ENCODE assay signal across 17 cellular contexts in the genomic region with DNA sequence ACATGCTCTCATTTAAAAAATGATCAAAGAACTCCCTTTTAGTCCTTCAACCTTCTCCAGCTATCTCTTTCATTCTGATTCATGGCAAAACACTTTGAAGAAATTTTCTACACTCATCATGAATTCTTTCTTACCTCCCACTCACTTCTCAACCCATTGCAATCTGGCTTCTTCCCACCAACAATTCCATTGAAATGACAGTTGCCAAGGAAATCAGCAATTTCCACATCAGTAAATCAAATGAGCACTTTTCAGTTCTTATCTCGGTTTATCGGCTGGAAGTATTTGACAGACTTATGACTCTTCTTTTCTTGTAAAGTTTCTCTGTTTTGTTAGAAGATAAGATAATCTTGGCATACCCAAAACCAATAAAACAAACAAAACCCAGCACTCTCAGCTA.
DNase-seq lines count a peak whose midpoint lies in the region; ATAC-seq and TF ChIP-seq lines count a peak whose summit lies in the region.
"Had no signal": no experiment of that assay in that cellular context is flagged by ENCODE, and none has a peak within 500 bp of the region (broad histone marks: within the 10 kb centered on the region; RNA-seq: fewer than 3 reads in every experiment).

No MANE protein-coding gene starts in this region.

- no peak for ATAC-seq in effector memory CD8-positive, alpha-beta T cell (replicated peaks)
- ATAC-seq: left colon had no signal

- H3K4me3 ChIP-seq in adipocyte (ENCODE audit: low read length) (peak overlapping the region; percentile 17), foreskin fibroblast (ENCODE audit: low read depth in 1 of 2, low read length in 2 of 2) (no peak overlapping the region)
- H3K4me3 ChIP-seq: thoracic aorta had no signal

- no peak for TF ChIP-seq CTCF in foreskin fibroblast (IDR thresholded peaks at IDR 0.05; ENCODE audit: low read depth, low read length)
- no peak for TF ChIP-seq CTCF in glutamatergic neuron (IDR thresholded peaks at IDR 0.05; ENCODE audit: partially characterized antibody, unreplicated experiment)

- H3K27me3 Mint-ChIP-seq in effector memory CD8-positive, alpha-beta T cell, result no peaks in the 10 kb centered on the region
- H3K27me3 Mint-ChIP-seq in glutamatergic neuron (ENCODE audit: unreplicated experiment), result no peaks in the 10 kb centered on the region

- H3K36me3 Mint-ChIP-seq in effector memory CD8-positive, alpha-beta T cell (ENCODE audit: insufficient read depth), result no peaks in the 10 kb centered on the region
- peaks cover 8% of the 10 kb centered on the region for H3K36me3 Mint-ChIP-seq in glutamatergic neuron (ENCODE audit: unreplicated experiment)
- H3K36me3 Mint-ChIP-seq: naive B cell had no signal

- H3K27me3 ChIP-seq in adipocyte (replicated peaks; ENCODE audit: control insufficient read depth, insufficient read depth, low read length), result no peaks in the 10 kb centered on the region

- peaks cover 9% of the 10 kb centered on the region for H3K4me1 ChIP-seq in adipocyte (ENCODE audit: control insufficient read depth, insufficient read depth, low read length)

- H3K4me3 Mint-ChIP-seq in effector memory CD8-positive, alpha-beta T cell, result no peak overlapping the region
- H3K4me3 Mint-ChIP-seq in glutamatergic neuron (ENCODE audit: unreplicated experiment), result no peak overlapping the region
- H3K4me3 Mint-ChIP-seq: naive B cell had no signal

- no peak overlapping the region for H3K9ac ChIP-seq in adipocyte (ENCODE audit: low read length)

- H3K9me3 Mint-ChIP-seq in effector memory CD8-positive, alpha-beta T cell, result no peaks in the 10 kb centered on the region
- H3K9me3 Mint-ChIP-seq in glutamatergic neuron (ENCODE audit: unreplicated experiment), result peaks cover 2% of the 10 kb centered on the region

- H3K27ac Mint-ChIP-seq in effector memory CD8-positive, alpha-beta T cell, result no peak overlapping the region
- H3K27ac Mint-ChIP-seq in glutamatergic neuron (ENCODE audit: unreplicated experiment), result no peak overlapping the region
- H3K27ac Mint-ChIP-seq: naive B cell had no signal

- H3K36me3 ChIP-seq in adipocyte (ENCODE audit: control insufficient read depth, insufficient read depth, low read length, severe bottlenecking), result no peaks in the 10 kb centered on the region
- H3K36me3 ChIP-seq: thoracic aorta had no signal

- H3K4me1 Mint-ChIP-seq in effector memory CD8-positive, alpha-beta T cell (ENCODE audit: low read depth in 2 of 2), result no peaks in the 10 kb centered on the region
- peaks cover 2% of the 10 kb centered on the region for H3K4me1 Mint-ChIP-seq in glutamatergic neuron (ENCODE audit: low read depth, unreplicated experiment)
- H3K4me1 Mint-ChIP-seq: naive B cell had no signal

- no peaks in the 10 kb centered on the region for H3K9me3 ChIP-seq in adipocyte (ENCODE audit: control insufficient read depth, low read length)
- H3K9me3 ChIP-seq: thoracic aorta had no signal

- peak; percentile 32 for DNase-seq in GM04504 (ENCODE audit: low read depth)
- DNase-seq in adipocyte (ENCODE audit: low read depth), result peak; percentile 67
- peak; percentile 80 to 84 for DNase-seq in foreskin fibroblast
- DNase-seq in effector memory CD8-positive, alpha-beta T cell, result no peak
- DNase-seq in NCI-H187 (lab: John Stamatoyannopoulos, UW), result no peak
- DNase-seq in D341Med (ENCODE audit: low spot score), result no peak
- no peak for DNase-seq in glutamatergic neuron
- DNase-seq: activated effector memory CD4-positive, alpha-beta T cell treated with anti-CD3 and anti-CD28 coated beads, Interleukin-2, amount 50 U/mL, for 16 hours; effector memory CD4-positive, alpha-beta T cell; hippocampal formation; Karpas-422; left colon; naive B cell; NCI-H1694 treated with DMSO at 0.1 percent for 48 hours; NCI-H524 treated with DMSO at 0.1 percent for 48 hours; stimulated activated CD4-positive, alpha-beta T cell treated with anti-CD3 and anti-CD28 coated beads, Interleukin-2, amount 100 ng/mL, for 24 hours had no signal

Comparison
In these comparisons a context has a peak if more than half of its experiments do, and no peak if none do; other contexts are left out.
1. DNase-seq: peak in GM04504 (single experiment), adipocyte (single experiment) and foreskin fibroblast (2 of 2); none in effector memory CD8-positive, alpha-beta T cell (0 of 3), NCI-H187 (0 of 2), D341Med (single experiment) and glutamatergic neuron (single experiment).